In genomic region chr21:29130234-29130993, GRCh38 we compare ENCODE assay signal across 10 cellular contexts. TPM values are rescaled to one million over a fixed set of nuclear protein-coding genes. Genes with fewer than 3 reads are reported as not detected.
A peak's percentile ranks its signal among the peaks of the same experiment; 100 is the strongest.
DNase-seq lines count a peak whose midpoint lies in the region; ATAC-seq and TF ChIP-seq lines count a peak whose summit lies in the region.
"Had no signal": no experiment of that assay in that cellular context is flagged by ENCODE, and none has a peak within 500 bp of the region (broad histone marks: within the 10 kb centered on the region; RNA-seq: fewer than 3 reads in every experiment).

MAP3K7CL (plus strand) TSS chr21:29130644; CDS start chr21:29133345, 2,701 bp downstream.

- TF ChIP-seq CTCF in cardiac fibroblast (IDR thresholded peaks at IDR 0.05; ENCODE audit: low read depth, low read length), result no peak

- H3K9me3 ChIP-seq in mononuclear cell (ENCODE audit: low read depth, low read length), result no peaks in the 10 kb centered on the region

- peak; percentile 96 for DNase-seq in AG08395 (ENCODE audit: low spot score)
- peak; percentile 97 to 99 for DNase-seq in cardiac fibroblast (ENCODE audit: low read depth in 2 of 2)
- DNase-seq: Calu3 had no signal

- no peak within 1 kb of the TSS for H3K27ac Mint-ChIP-seq in IgD-negative memory B cell

- H3K27me3 Mint-ChIP-seq in IgD-negative memory B cell, result no peaks in the 10 kb centered on the region

- H3K27me3 ChIP-seq in mononuclear cell (ENCODE audit: insufficient read depth, low read length), result no peaks in the 10 kb centered on the region

- peaks cover 0 to 5% (median 0%) of the 10 kb centered on the region in 3 donors for H3K9me3 Mint-ChIP-seq in IgD-negative memory B cell

- no peak for ATAC-seq in HG02759 (IDR thresholded peaks at IDR 0.05; ENCODE audit: unreplicated experiment)
- no peak for ATAC-seq in HG02798 (IDR thresholded peaks at IDR 0.05; ENCODE audit: poor library complexity, unreplicated experiment)
- no peak for ATAC-seq in GM21528 (IDR thresholded peaks at IDR 0.05; ENCODE audit: low FRiP score, unreplicated experiment)
- ATAC-seq in HG03439 (IDR thresholded peaks at IDR 0.05; ENCODE audit: unreplicated experiment), result no peak

- peak within 1 kb of the TSS in 1 of 2 donors; percentile 29 for H3K4me3 ChIP-seq in cardiac fibroblast (replicated peaks in 1 of 2; ENCODE audit: low read depth in 2 of 2, low read length in 2 of 2)
- no peak within 1 kb of the TSS for H3K4me3 ChIP-seq in mononuclear cell (ENCODE audit: low read length)

- H3K4me3 Mint-ChIP-seq in IgD-negative memory B cell, result peak within 1 kb of the TSS in 1 of 4 donors; percentile 4

- H3K36me3 Mint-ChIP-seq in IgD-negative memory B cell, result peaks cover 8% of the 10 kb centered on the region

- H3K4me1 Mint-ChIP-seq in IgD-negative memory B cell, result peaks cover 5 to 11% (median 7%) of the 10 kb centered on the region in 3 donors

- H3K4me1 ChIP-seq in mononuclear cell (ENCODE audit: insufficient read depth, low read length), result no peaks in the 10 kb centered on the region

RNA-seq across cellular contexts. Expression of gene MAP3K7CL, which starts in this region (rescaled TPM):
- 68.6 TPM for polyA plus RNA-seq in IgD-negative memory B cell
- total RNA-seq in mononuclear cell, result 119 TPM
- polyA plus RNA-seq: neural cell had no signal
